8 cellular contexts compared by ENCODE assay signal in the genomic region with DNA sequence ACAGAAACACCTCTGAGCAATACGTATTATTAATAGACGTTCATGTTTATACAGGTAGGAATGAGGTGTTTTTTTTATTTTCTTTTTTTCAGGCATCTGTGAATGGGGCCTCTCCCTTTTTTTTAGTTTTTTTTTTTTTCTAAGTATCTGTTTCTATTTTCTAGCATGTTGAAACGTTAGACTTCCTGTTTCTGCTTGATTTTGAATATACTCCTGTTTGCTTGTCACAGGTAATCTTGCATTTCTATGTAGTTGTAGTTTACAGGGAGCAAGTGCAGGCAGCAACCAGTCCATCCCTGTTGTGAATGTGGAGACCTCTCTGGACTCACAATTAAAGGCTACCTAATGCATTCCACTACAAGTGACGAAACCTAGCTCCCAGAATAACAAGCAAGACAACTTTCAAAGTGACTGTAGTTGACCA. TPM values are rescaled to one million over a fixed set of nuclear protein-coding genes. Genes with fewer than 3 reads are reported as not detected.
DNase-seq lines count a peak whose midpoint lies in the region; ATAC-seq, FAIRE-seq and TF ChIP-seq lines count a peak whose summit lies in the region.

No MANE protein-coding gene starts in this region.

- H3K36me3 ChIP-seq in CD8-positive, alpha-beta T cell (ENCODE audit: insufficient read depth, low read length): no peaks in the 10 kb centered on the region

- H3K27me3 Mint-ChIP-seq in CD8-positive, alpha-beta T cell (ENCODE audit: low read depth): no peaks in the 10 kb centered on the region
- no peaks in the 10 kb centered on the region for H3K27me3 Mint-ChIP-seq in central memory CD8-positive, alpha-beta T cell

- POLR2A ChIA-PET in CD8-positive, alpha-beta T cell (lab: Charles Lee): interaction anchor here (0.6 to 1.2 kb wide), 3 partner anchors 14 to 63 kb away, joined by 3 to 6 read pairs (median 6); no protein-coding TSS in a partner anchor

- DNase-seq in CD8-positive, alpha-beta T cell: no peak
- DNase-seq in central memory CD8-positive, alpha-beta T cell (ENCODE audit: low spot score in 2 of 2): no peak
- DNase-seq in cerebellum (ENCODE audit: low spot score) (no peak), RCC 7860 (ENCODE audit: low spot score) (no peak), GM12892 (ENCODE audit: insufficient read length) (no peak)
- no peak for DNase-seq in stimulated activated CD4-positive, alpha-beta T cell treated with anti-CD3 and anti-CD28 coated beads, Interleukin-4, amount 100 ng/mL, for 4 hours

- ATAC-seq in CD8-positive, alpha-beta T cell: no peak
- ATAC-seq in GM19351 (IDR thresholded peaks at IDR 0.05; ENCODE audit: unreplicated experiment): peak; percentile 23
- ATAC-seq in HG03280 (IDR thresholded peaks at IDR 0.05; ENCODE audit: unreplicated experiment): peak; percentile 32
- ATAC-seq in central memory CD8-positive, alpha-beta T cell (replicated peaks; ENCODE audit: extremely low read depth, poor library complexity, severe bottlenecking): no peak

- TF ChIP-seq POLR2A in GM12892 (IDR thresholded peaks at IDR 0.05; ENCODE audit: low read depth, low read length): no peak; the same call in 1 of the 2 replicates

- H3K27ac ChIP-seq in CD8-positive, alpha-beta T cell (ENCODE audit: low read depth, low read length): peak overlapping the region; percentile 23

- H3K27me3 ChIP-seq in CD8-positive, alpha-beta T cell (ENCODE audit: insufficient read depth, low read length): no peaks in the 10 kb centered on the region

- H3K4me3 ChIP-seq in CD8-positive, alpha-beta T cell (ENCODE audit: low read depth, low read length): peak overlapping the region; percentile 22

- H3K9me3 ChIP-seq in CD8-positive, alpha-beta T cell (ENCODE audit: low read length): no peaks in the 10 kb centered on the region

- peaks cover 20% of the 10 kb centered on the region for H3K36me3 Mint-ChIP-seq in CD8-positive, alpha-beta T cell
- peaks cover 13% of the 10 kb centered on the region for H3K36me3 Mint-ChIP-seq in central memory CD8-positive, alpha-beta T cell (ENCODE audit: insufficient read depth)

- FAIRE-seq in RCC 7860 (lab: Jason Lieb, UNC) (no peak), GM12892 (lab: Jason Lieb, UNC) (no peak)

- TF ChIP-seq CTCF in CD8-positive, alpha-beta T cell (IDR thresholded peaks at IDR 0.05): no peak

- intact Hi-C loops in CD8-positive, alpha-beta T cell (cut with DNase I, micrococcal nuclease): loop anchor here (1.0 to 5.0 kb wide), 4 partner anchors 8 to 79 kb away; no protein-coding TSS in a partner anchor

- peaks cover 96% of the 10 kb centered on the region for H3K4me1 Mint-ChIP-seq in CD8-positive, alpha-beta T cell (ENCODE audit: low read depth)
- peaks cover 95% of the 10 kb centered on the region for H3K4me1 Mint-ChIP-seq in central memory CD8-positive, alpha-beta T cell

- no peaks in the 10 kb centered on the region for H3K9me3 Mint-ChIP-seq in CD8-positive, alpha-beta T cell
- no peaks in the 10 kb centered on the region for H3K9me3 Mint-ChIP-seq in central memory CD8-positive, alpha-beta T cell

- H3K4me1 ChIP-seq in CD8-positive, alpha-beta T cell (ENCODE audit: insufficient read depth, low read length): peaks cover 98% of the 10 kb centered on the region

- H3K4me3 Mint-ChIP-seq in CD8-positive, alpha-beta T cell: peak overlapping the region; percentile 83
- peak overlapping the region; percentile 73 for H3K4me3 Mint-ChIP-seq in central memory CD8-positive, alpha-beta T cell

- CTCF ChIA-PET in CD8-positive, alpha-beta T cell (lab: Charles Lee): interaction anchor here (1.4 to 1.8 kb wide), 2 partner anchors 10 to 40 kb away, joined by 4 read pairs; no protein-coding TSS in a partner anchor

- H3K27ac Mint-ChIP-seq in CD8-positive, alpha-beta T cell: peak overlapping the region; percentile 95
- peak overlapping the region; percentile 93 for H3K27ac Mint-ChIP-seq in central memory CD8-positive, alpha-beta T cell (ENCODE audit: low read depth)

RNA-seq across cellular contexts. Expression of a gene that starts 22.8 kb away (rescaled TPM):
- 10 to 100 TPM; 62.3 to 63.0 TPM for total RNA-seq in CD8-positive, alpha-beta T cell
- total RNA-seq in cerebellum: 8.6 TPM
- 104 TPM for polyA plus RNA-seq in GM12892 (2012; ENCODE audit: missing spikeins)

Comparison
In these comparisons a context has a peak if more than half of its experiments do, and no peak if none do; other contexts are left out.
1. ATAC-seq: peak in GM19351 (single experiment) and HG03280 (single experiment); none in CD8-positive, alpha-beta T cell (single experiment) and central memory CD8-positive, alpha-beta T cell (single experiment).